10 cellular contexts compared by ENCODE assay signal in genomic region chr5:138573223-138573622, GRCh38. TPM values are rescaled to one million over a fixed set of nuclear protein-coding genes. Genes with fewer than 3 reads are reported as not detected.
DNase-seq lines count a peak whose midpoint lies in the region; ATAC-seq, FAIRE-seq and TF ChIP-seq lines count a peak whose summit lies in the region.
"Had no signal": no experiment of that assay in that cellular context is flagged by ENCODE, and none has a peak within 500 bp of the region (broad histone marks: within the 10 kb centered on the region; RNA-seq: fewer than 3 reads in every experiment).

No MANE protein-coding gene starts in this region.

- H3K4me2 ChIP-seq in K562 (ENCODE audit: insufficient read depth, low read length) (peak overlapping the region; percentile 91), neural cell (ENCODE audit: low read length) (no peak overlapping the region)

- H3K9me2 ChIP-seq in neural cell (ENCODE audit: insufficient read depth, low read length), result no peaks in the 10 kb centered on the region

- no peak for DNase-seq in CD4-positive, alpha-beta memory T cell
- no peak for DNase-seq in Jurkat, Clone E6-1 (ENCODE audit: low read depth, low spot score)
- no peak for DNase-seq in K562 (ENCODE audit: extremely low read depth in 1 of 4, low spot score in 3 of 4)
- DNase-seq in DMS79 treated with DMSO at 0.1 percent for 48 hours (lab: John Stamatoyannopoulos, UW), result no peak
- DNase-seq in KBM-7, result no peak
- no peak for DNase-seq in omental fat pad (ENCODE audit: low spot score)
- DNase-seq: lower lobe of right lung, SW 1271 had no signal

- H3K9me1 ChIP-seq in K562 (ENCODE audit: control insufficient read depth, insufficient read depth, low read length), result no peaks in the 10 kb centered on the region

- H2AFZ ChIP-seq in K562 (ENCODE audit: low read depth, low read length) (no peak overlapping the region), neural cell (ENCODE audit: low read depth, low read length) (no peak overlapping the region)

- CTCF ChIA-PET in CD4-positive, alpha-beta memory T cell (lab: Charles Lee; ENCODE audit: partially characterized antibody), result interaction anchor here (0.6 kb wide), 1 partner anchor 12 kb away, joined by 4 read pairs; no protein-coding TSS in a partner anchor
- CTCF ChIA-PET in K562 (lab: Yijun Ruan, JAX; ENCODE audit: low intra/inter-chr PET ratio), result no interaction called here

- H3K27ac ChIP-seq in CD4-positive, alpha-beta memory T cell (ENCODE audit: low read depth, low read length), result peak overlapping the region; percentile 99
- H3K27ac ChIP-seq in K562 (ENCODE audit: extremely low read depth, low read depth, low read length), result peak overlapping the region; percentile 97
- no peak overlapping the region for H3K27ac ChIP-seq in neural cell (ENCODE audit: low read length)
- H3K27ac ChIP-seq: lower lobe of right lung had no signal

- H3K27me3 Mint-ChIP-seq in CD4-positive, alpha-beta memory T cell, result no peaks in the 10 kb centered on the region

- H3K4me3 Mint-ChIP-seq in CD4-positive, alpha-beta memory T cell, result peak overlapping the region in 1 of 8 donors; percentile 48

- H3K9me3 ChIP-seq in CD4-positive, alpha-beta memory T cell (ENCODE audit: control insufficient read depth in 1 of 2, low read length in 2 of 2), result no peaks in the 10 kb centered on the region
- H3K9me3 ChIP-seq in K562 (replicated peaks; ENCODE audit: control insufficient read depth, insufficient read depth, low read depth, low read length) (peaks cover 2% of the 10 kb centered on the region; the same call in 1 of the 2 replicates), neural cell (ENCODE audit: low read length) (no peaks in the 10 kb centered on the region)
- H3K9me3 ChIP-seq: lower lobe of right lung had no signal

- H3K4me1 Mint-ChIP-seq in CD4-positive, alpha-beta memory T cell, result peaks cover 22 to 62% (median 40%) of the 10 kb centered on the region in 4 donors

- no peak for TF ChIP-seq EP300 in K562 (IDR thresholded peaks at IDR 0.05; ENCODE audit: low read length)
- TF ChIP-seq EP300 in neural cell (conservative IDR thresholded peaks at IDR 0.05; ENCODE audit: poor library complexity, severe bottlenecking), result no peak

- peak overlapping the region in 6 of 7 donors; percentile 25 to 100 (median 68) for H3K27ac Mint-ChIP-seq in CD4-positive, alpha-beta memory T cell

- TF ChIP-seq CTCF in K562 (IDR thresholded peaks at IDR 0.05 in 2 of 3, conservative IDR thresholded peaks at IDR 0.05 in 1 of 3; ENCODE audit: insufficient read depth in 2 of 3, low read depth in 1 of 3, low read length in 3 of 3) (no peak), neural cell (IDR thresholded peaks at IDR 0.05; ENCODE audit: poor library complexity, severe bottlenecking) (no peak), omental fat pad (IDR thresholded peaks at IDR 0.05) (no peak)

- H3K4me1 ChIP-seq in CD4-positive, alpha-beta memory T cell (ENCODE audit: insufficient read depth, low read length), result peaks cover 47% of the 10 kb centered on the region
- peaks cover 11 to 21% of the 10 kb centered on the region in 2 experiments; a peak in 4 of 5 replicates for H3K4me1 ChIP-seq in K562 (replicated peaks in 1 of 2; ENCODE audit: control insufficient read depth in 2 of 2, insufficient read depth in 2 of 2, low read length in 2 of 2)

- TF ChIP-seq POLR2A in K562 (conservative IDR thresholded peaks at IDR 0.05), result no peak

- H3K79me2 ChIP-seq in K562 (ENCODE audit: control insufficient read depth, insufficient read depth, low read length) (peaks cover 72% of the 10 kb centered on the region), neural cell (replicated peaks; ENCODE audit: insufficient read depth, low read length) (peaks cover 21% of the 10 kb centered on the region)

- H3K27me3 ChIP-seq in CD4-positive, alpha-beta memory T cell (ENCODE audit: insufficient read depth, low read length), result no peaks in the 10 kb centered on the region
- H3K27me3 ChIP-seq in K562 (ENCODE audit: control insufficient read depth in 2 of 2, insufficient read depth in 2 of 2, low read length in 2 of 2), result no peaks in the 10 kb centered on the region
- no peaks in the 10 kb centered on the region for H3K27me3 ChIP-seq in neural cell (ENCODE audit: insufficient read depth, low read depth, low read length)

- TF ChIP-seq RAD21 in K562 (CRISPR knock-in tag; conservative IDR thresholded peaks at IDR 0.05 in 1 of 2, IDR thresholded peaks at IDR 0.05 in 1 of 2) (no peak), neural cell (conservative IDR thresholded peaks at IDR 0.05) (no peak)

- WGBS in K562 (ENCODE audit: insufficient coverage, low coverage, missing lambda C conversion rate), result 80% methylated on average over 8 of the region's 8 CpGs

- peak overlapping the region; percentile 37 to 99; a peak in 2 of 4 replicates for H3K9ac ChIP-seq in K562 (ENCODE audit: insufficient read depth in 1 of 2, low read depth in 2 of 2, low read length in 2 of 2)
- no peak overlapping the region for H3K9ac ChIP-seq in neural cell (ENCODE audit: low read length)

- H4K20me1 ChIP-seq in K562 (replicated peaks; ENCODE audit: control insufficient read depth, insufficient read depth, low read length), result no peaks in the 10 kb centered on the region; the same call in 1 of the 2 replicates
- H4K20me1 ChIP-seq in neural cell (ENCODE audit: insufficient read depth), result no peaks in the 10 kb centered on the region

- in situ Hi-C loops in K562 (cut with MboI) (no loop called here), KBM-7 (cut with MboI; ENCODE audit: low pct_unique_long_range_greater_than_20kb, low sequenced_read_pairs) (no loop called here)

- H3K36me3 ChIP-seq in CD4-positive, alpha-beta memory T cell (ENCODE audit: insufficient read depth, low read length), result peaks cover 51% of the 10 kb centered on the region
- H3K36me3 ChIP-seq in K562 (ENCODE audit: control insufficient read depth, insufficient read depth, low read length) (peaks cover 63% of the 10 kb centered on the region), neural cell (ENCODE audit: insufficient read depth, low read length) (no peaks in the 10 kb centered on the region)

- peaks cover 0 to 7% (median 0%) of the 10 kb centered on the region in 8 donors for H3K9me3 Mint-ChIP-seq in CD4-positive, alpha-beta memory T cell

- H3K36me3 Mint-ChIP-seq in CD4-positive, alpha-beta memory T cell, result peaks cover 39 to 55% of the 10 kb centered on the region in 2 donors

- ATAC-seq in K562, result no peak
- ATAC-seq in GM21825 (IDR thresholded peaks at IDR 0.05; ENCODE audit: unreplicated experiment), result no peak
- ATAC-seq in omental fat pad (ENCODE audit: low FRiP score), result no peak
- ATAC-seq: lower lobe of right lung had no signal

- no peak overlapping the region for H3K4me3 ChIP-seq in CD4-positive, alpha-beta memory T cell (ENCODE audit: low read length in 2 of 2)
- H3K4me3 ChIP-seq in Jurkat, Clone E6-1 (ENCODE audit: low read length), result peak overlapping the region; percentile 70
- peak overlapping the region; percentile 72; the same call in 1 of the 2 replicates for H3K4me3 ChIP-seq in K562
- peak overlapping the region; percentile 94 for H3K4me3 ChIP-seq in neural cell (ENCODE audit: low read length)

- intact Hi-C loops in CD4-positive, alpha-beta memory T cell (cut with micrococcal nuclease), result loop anchor here (10.0 kb wide), 2 partner anchors 538 to 818 kb away; partner anchors contain the start of genes FAM13B and HNRNPA0
- intact Hi-C loops in K562 (cut with micrococcal nuclease), result no loop called here

- no TSS peak for BruUV-seq in K562 (replicated peaks; lab: Mats Ljungman, UMichigan)

- no peak for FAIRE-seq in K562 (lab: Jason Lieb, UNC)

- POLR2A ChIA-PET in CD4-positive, alpha-beta memory T cell (lab: Charles Lee; ENCODE audit: partially characterized antibody), result interaction anchor here (1.0 to 5.1 kb wide), 2 partner anchors 31 to 108 kb away, joined by 5 to 124 read pairs; partner anchors contain the start of genes EGR1 and ETF1
- POLR2A ChIA-PET in K562 (lab: Yijun Ruan, JAX), result interaction anchor here (0.6 to 2.4 kb wide), 11 partner anchors 10 to 738 kb away, joined by 3 to 8 read pairs (median 4); partner anchors contain the start of genes EGR1, ETF1 and SIL1

- H3F3A ChIP-seq in neural cell (ENCODE audit: insufficient read depth, low read length, poor library complexity, severe bottlenecking), result no peaks in the 10 kb centered on the region

RNA-seq across cellular contexts. Expression of gene HSPA9, which starts 2.0 kb away (rescaled TPM):
- total RNA-seq in CD4-positive, alpha-beta memory T cell, result 100 to 1,000 TPM; 144 to 171 TPM
- polyA plus RNA-seq in CD4-positive, alpha-beta memory T cell, result 100 to 1,000 TPM; 144 to 163 TPM
- 365 TPM for polyA plus RNA-seq in Jurkat, Clone E6-1 (2012; ENCODE audit: insufficient read depth, insufficient read length)
- total RNA-seq in K562 (2011; cell fraction: chromatin; rRNA removed; ENCODE audit: low replicate concordance), result 389 and 542 TPM in 2 replicates
- total RNA-seq in K562 (2011; cell fraction: nucleolus; rRNA removed), result 228 and 277 TPM in 2 replicates
- 287 and 329 TPM in 2 replicates for total RNA-seq in K562 (2011; cell fraction: nucleoplasm; rRNA removed)
- 482 and 583 TPM in 2 replicates for total RNA-seq in K562 (2014; rRNA removed)
- 548 and 597 TPM in 2 replicates for total RNA-seq in K562 (2014; rRNA removed; fragmentation: Illumina TruSeq; extraction: Trizol)
- total RNA-seq in K562 (2015; rRNA removed; fragmentation: Illumina TruSeq; extraction: Trizol), result 522 and 545 TPM in 2 replicates
- total RNA-seq in K562 (2021), result 481 and 498 TPM in 2 replicates
- 296 and 361 TPM in 2 replicates for polyA plus RNA-seq in K562 (2011; rRNA removed)
- 229 and 239 TPM in 2 replicates for polyA plus RNA-seq in K562 (2011; cell fraction: cytosol; rRNA removed)
- 225 and 240 TPM in 2 replicates for polyA plus RNA-seq in K562 (2011; cell fraction: nucleus; rRNA removed)
- 333 and 576 TPM in 2 replicates for polyA plus RNA-seq in K562 (2012)
- polyA plus RNA-seq in K562 (2014; fragmentation: Illumina TruSeq; extraction: Trizol), result 474 and 552 TPM in 2 replicates
- 100 to 1,000 TPM; 195 to 294 TPM for polyA plus RNA-seq in K562 (2014; fragmentation: Nextera tagmentation; extraction: Ambion mirVana)
- polyA plus RNA-seq in K562 (2014; rRNA removed), result 514 and 537 TPM in 2 replicates
- polyA minus RNA-seq in K562 (2011; rRNA and poly(A)+ RNA removed), result 500 and 528 TPM in 2 replicates
- polyA minus RNA-seq in K562 (2011; cell fraction: cytosol; rRNA and poly(A)+ RNA removed), result 329 and 345 TPM in 2 replicates
- 149 and 198 TPM in 2 replicates for polyA minus RNA-seq in K562 (2011; cell fraction: nucleus; rRNA and poly(A)+ RNA removed)
- 270 and 280 TPM in 2 replicates for polyA plus RNA-seq in neural cell
- 253 and 263 TPM in 2 replicates for polyA minus RNA-seq in neural cell
- 100 to 1,000 TPM; 212 to 482 (median 318) TPM for total RNA-seq in omental fat pad

RNA-seq across cellular contexts. Expression of gene ETF1, which starts 30.2 kb away (rescaled TPM):
- 10 to 100 TPM; 42.6 to 46.5 TPM for total RNA-seq in CD4-positive, alpha-beta memory T cell
- 10 to 100 TPM; 31.1 to 45.2 TPM for polyA plus RNA-seq in CD4-positive, alpha-beta memory T cell
- 89.6 TPM for polyA plus RNA-seq in Jurkat, Clone E6-1 (2012; ENCODE audit: insufficient read depth, insufficient read length)
- total RNA-seq in K562 (2011; cell fraction: chromatin; rRNA removed; ENCODE audit: low replicate concordance), result 43.7 and 83.9 TPM in 2 replicates
- 26.2 and 27.1 TPM in 2 replicates for total RNA-seq in K562 (2011; cell fraction: nucleolus; rRNA removed)
- total RNA-seq in K562 (2011; cell fraction: nucleoplasm; rRNA removed), result 53.3 and 65.5 TPM in 2 replicates
- 149 and 157 TPM in 2 replicates for total RNA-seq in K562 (2014; rRNA removed)
- 190 and 225 TPM in 2 replicates for total RNA-seq in K562 (2014; rRNA removed; fragmentation: Illumina TruSeq; extraction: Trizol)
- 146 and 159 TPM in 2 replicates for total RNA-seq in K562 (2015; rRNA removed; fragmentation: Illumina TruSeq; extraction: Trizol)
- total RNA-seq in K562 (2021), result 189 and 209 TPM in 2 replicates
- 113 and 179 TPM in 2 replicates for polyA plus RNA-seq in K562 (2011; rRNA removed)
- 43.2 and 61.7 TPM in 2 replicates for polyA plus RNA-seq in K562 (2011; cell fraction: cytosol; rRNA removed)
- 33.0 and 41.2 TPM in 2 replicates for polyA plus RNA-seq in K562 (2011; cell fraction: nucleus; rRNA removed)
- 93.8 and 122 TPM in 2 replicates for polyA plus RNA-seq in K562 (2012)
- polyA plus RNA-seq in K562 (2014; fragmentation: Illumina TruSeq; extraction: Trizol), result 162 and 198 TPM in 2 replicates
- 10 to 100 TPM; 53.7 to 57.3 TPM for polyA plus RNA-seq in K562 (2014; fragmentation: Nextera tagmentation; extraction: Ambion mirVana)
- polyA plus RNA-seq in K562 (2014; rRNA removed), result 137 and 164 TPM in 2 replicates
- polyA minus RNA-seq in K562 (2011; rRNA and poly(A)+ RNA removed), result 249 and 254 TPM in 2 replicates
- polyA minus RNA-seq in K562 (2011; cell fraction: cytosol; rRNA and poly(A)+ RNA removed), result 67.7 and 94.2 TPM in 2 replicates
- polyA minus RNA-seq in K562 (2011; cell fraction: nucleus; rRNA and poly(A)+ RNA removed), result 25.3 and 40.0 TPM in 2 replicates
- polyA plus RNA-seq in neural cell, result 56.9 and 62.1 TPM in 2 replicates
- polyA minus RNA-seq in neural cell, result 83.9 and 84.7 TPM in 2 replicates
- total RNA-seq in omental fat pad, result 100 to 1,000 TPM in 3 of 4 donors, 10 to 100 TPM in 1; 69.8 to 195 (median 141) TPM

Comparison
In these comparisons a context has a peak if more than half of its experiments do, and no peak if none do; other contexts are left out.
1. H3K4me3 ChIP-seq: peak in Jurkat, Clone E6-1 (single experiment), K562 (single experiment) and neural cell (single experiment); none in CD4-positive, alpha-beta memory T cell (0 of 2).